9 cellular contexts compared by ENCODE assay signal in the genomic region with DNA sequence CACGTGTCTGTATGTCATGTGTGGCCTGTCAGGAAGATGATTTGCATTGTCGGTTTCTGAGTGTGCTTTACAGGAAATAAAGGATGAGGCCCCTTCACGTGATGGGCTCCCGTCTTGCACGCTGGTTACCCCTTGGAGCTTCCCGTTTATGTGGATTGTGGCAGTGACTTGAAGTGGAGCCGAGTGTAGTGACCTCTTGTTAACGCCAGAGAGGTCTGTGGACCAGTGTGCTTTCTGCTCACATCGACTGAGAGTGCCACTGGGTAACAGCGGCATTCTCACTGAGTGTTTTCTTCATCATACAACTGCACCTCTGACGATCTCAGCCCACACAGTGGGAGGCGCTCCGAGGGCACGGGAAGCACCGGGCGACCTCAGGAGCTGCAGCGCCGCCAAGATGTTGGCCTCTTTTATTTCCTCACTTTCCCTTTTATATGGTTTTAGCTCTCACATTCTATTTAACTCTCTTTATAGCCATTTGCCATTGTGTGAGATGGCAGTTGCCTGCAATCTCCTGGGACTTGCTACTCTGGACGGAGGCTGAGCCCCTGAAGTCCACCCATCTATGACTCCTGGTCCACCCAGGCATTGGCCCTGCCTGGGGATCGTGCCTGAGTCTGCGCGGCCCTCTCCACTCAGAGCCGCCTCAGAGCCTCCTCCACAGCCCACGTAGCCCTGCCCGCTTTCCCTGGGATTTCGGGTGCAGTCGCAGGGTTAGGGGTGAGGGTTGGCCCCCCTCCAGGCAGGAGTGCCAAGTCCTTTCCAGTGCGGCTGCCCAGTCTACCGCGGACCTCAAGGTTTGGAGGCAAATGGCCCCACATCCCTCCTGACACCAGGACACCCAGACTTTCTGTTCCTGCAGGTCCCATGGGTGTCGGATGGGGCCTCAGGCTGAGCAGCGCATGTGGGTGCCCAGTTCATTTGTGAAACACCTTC.
DNase-seq lines count a peak whose midpoint lies in the region; ATAC-seq lines count a peak whose summit lies in the region.
"Had no signal": no experiment of that assay in that cellular context is flagged by ENCODE, and none has a peak within 500 bp of the region (broad histone marks: within the 10 kb centered on the region; RNA-seq: fewer than 3 reads in every experiment).

No MANE protein-coding gene starts in this region.

- DNase-seq in activated effector memory CD4-positive, alpha-beta T cell treated with anti-CD3 and anti-CD28 coated beads, Interleukin-2, amount 50 U/mL, for 16 hours, result peak; percentile 72
- no peak for DNase-seq in activated effector memory CD4-positive, alpha-beta T cell treated with Interleukin-2 at 50 U/mL for 16 hours
- DNase-seq in SK-MEL-5 (ENCODE audit: low read depth, low spot score), result peak; percentile 7
- DNase-seq in effector memory CD8-positive, alpha-beta T cell, result peak; percentile 8 to 25 (median 16)
- DNase-seq in stimulated activated CD4-positive, alpha-beta T cell treated with anti-CD3 and anti-CD28 coated beads, TNF-alpha, amount 100 ng/mL, for 48 hours (ENCODE audit: low read depth in 3 of 3), result peak; percentile 30 to 53 (median 44)
- no peak for DNase-seq in NK-92 treated with Interleukin-12 subunit alpha and Interleukin-12 subunit beta, amount 100 ng/mL, for 24 hours (lab: John Stamatoyannopoulos, UW)
- DNase-seq in posterior vena cava (ENCODE audit: low spot score), result no peak
- no peak for DNase-seq in SHP77 treated with DMSO at 0.1 percent for 48 hours (lab: John Stamatoyannopoulos, UW)

- H3K36me3 Mint-ChIP-seq in effector memory CD8-positive, alpha-beta T cell (ENCODE audit: insufficient read depth), result peaks cover 3% of the 10 kb centered on the region

- H3K27ac Mint-ChIP-seq in effector memory CD8-positive, alpha-beta T cell, result peak overlapping the region in 1 of 2 donors; percentile 85

- H3K4me1 Mint-ChIP-seq in effector memory CD8-positive, alpha-beta T cell (ENCODE audit: low read depth in 2 of 2), result peaks cover 13 to 27% of the 10 kb centered on the region in 2 donors

- ATAC-seq in effector memory CD8-positive, alpha-beta T cell (replicated peaks), result peak; percentile 83
- ATAC-seq: Panc1 had no signal

- intact Hi-C loops in posterior vena cava (cut with DNase I), result no loop called here

- in situ Hi-C loops in SK-MEL-5 (cut with HindIII; ENCODE audit: low pct_unique_long_range_greater_than_20kb, low sequenced_read_pairs), result no loop called here

- H3K4me3 Mint-ChIP-seq in effector memory CD8-positive, alpha-beta T cell, result peak overlapping the region; percentile 23 to 45

- H3K9me3 Mint-ChIP-seq in effector memory CD8-positive, alpha-beta T cell, result no peaks in the 10 kb centered on the region

- peaks cover 0 to 15% of the 10 kb centered on the region in 2 donors for H3K27me3 Mint-ChIP-seq in effector memory CD8-positive, alpha-beta T cell

Comparison
In these comparisons a context has a peak if more than half of its experiments do, and no peak if none do; other contexts are left out.
1. DNase-seq: peak in activated effector memory CD4-positive, alpha-beta T cell treated with anti-CD3 and anti-CD28 coated beads, Interleukin-2, amount 50 U/mL, for 16 hours (single experiment), SK-MEL-5 (single experiment), effector memory CD8-positive, alpha-beta T cell (3 of 3) and stimulated activated CD4-positive, alpha-beta T cell treated with anti-CD3 and anti-CD28 coated beads, TNF-alpha, amount 100 ng/mL, for 48 hours (3 of 3); none in activated effector memory CD4-positive, alpha-beta T cell treated with Interleukin-2 at 50 U/mL for 16 hours (single experiment), NK-92 treated with Interleukin-12 subunit alpha and Interleukin-12 subunit beta, amount 100 ng/mL, for 24 hours (single experiment), posterior vena cava (single experiment) and SHP77 treated with DMSO at 0.1 percent for 48 hours (single experiment).